8 cellular contexts compared by ENCODE assay signal in genomic region chr17:38667099-38667786, GRCh38. TPM values are rescaled to one million over a fixed set of nuclear protein-coding genes. Genes with fewer than 3 reads are reported as not detected.
DNase-seq lines count a peak whose midpoint lies in the region; ATAC-seq, FAIRE-seq and TF ChIP-seq lines count a peak whose summit lies in the region.

No MANE protein-coding gene starts in this region.

- H3K4me3 Mint-ChIP-seq in astrocyte (ENCODE audit: unreplicated experiment) = no peak overlapping the region

- H3K9ac ChIP-seq in astrocyte (ENCODE audit: low read length) = no peak overlapping the region

- H3K4me3 ChIP-seq in astrocyte (ENCODE audit: insufficient read depth, low read depth, low read length) = no peak overlapping the region

- ATAC-seq in sciatic nerve (peak; percentile 68), HG03280 (IDR thresholded peaks at IDR 0.05; ENCODE audit: unreplicated experiment) (no peak), HG02759 (IDR thresholded peaks at IDR 0.05; ENCODE audit: unreplicated experiment) (no peak)

- no peaks in the 10 kb centered on the region for H3K9me3 ChIP-seq in astrocyte (ENCODE audit: insufficient read depth, low read depth, low read length)

- H3K79me2 ChIP-seq in astrocyte (ENCODE audit: insufficient read depth, low read length) = no peaks in the 10 kb centered on the region

- H3K4me1 Mint-ChIP-seq in astrocyte (ENCODE audit: low read depth, unreplicated experiment) = peaks cover 5% of the 10 kb centered on the region

- H3K27me3 Mint-ChIP-seq in astrocyte (ENCODE audit: low read depth, unreplicated experiment) = peaks cover 76% of the 10 kb centered on the region

- peak; percentile 28 for DNase-seq in NCI-H128 (lab: John Stamatoyannopoulos, UW; ENCODE audit: unreplicated experiment)
- DNase-seq in SW480 (ENCODE audit: low spot score) = peak; percentile 80
- DNase-seq in astrocyte (ENCODE audit: low read depth) = peak; percentile 39
- peak; percentile 87 for DNase-seq in hepatic stellate cell (ENCODE audit: low spot score)
- peak; percentile 77 for DNase-seq in sciatic nerve (ENCODE audit: low spot score)

- H3K27ac Mint-ChIP-seq in astrocyte (ENCODE audit: unreplicated experiment) = no peak overlapping the region

- TF ChIP-seq CTCF in GM12801 (IDR thresholded peaks at IDR 0.05; ENCODE audit: extremely low read depth, insufficient read length) (peak; percentile 98), astrocyte (IDR thresholded peaks at IDR 0.05; ENCODE audit: insufficient read depth, low read depth, low read length) (peak; percentile 100)

- no peaks in the 10 kb centered on the region for H3K4me1 ChIP-seq in astrocyte (ENCODE audit: insufficient read depth, low read length)

- FAIRE-seq in astrocyte (lab: Jason Lieb, UNC) = no peak

- no peaks in the 10 kb centered on the region for H3K36me3 ChIP-seq in astrocyte (ENCODE audit: insufficient read depth, low read length)

- no peak overlapping the region for H2AFZ ChIP-seq in astrocyte (ENCODE audit: low read depth, low read length)

- H3K27ac ChIP-seq in astrocyte (ENCODE audit: low read depth, low read length) = no peak overlapping the region

- H4K20me1 ChIP-seq in astrocyte (ENCODE audit: insufficient read depth, low read length) = peaks cover 6% of the 10 kb centered on the region

- no peaks in the 10 kb centered on the region for H3K9me3 Mint-ChIP-seq in astrocyte (ENCODE audit: unreplicated experiment)

- peaks cover 40% of the 10 kb centered on the region for H3K27me3 ChIP-seq in astrocyte (ENCODE audit: insufficient read depth, low read length)

- no peaks in the 10 kb centered on the region for H3K36me3 Mint-ChIP-seq in astrocyte (ENCODE audit: low read depth, unreplicated experiment)

- intact Hi-C loops in sciatic nerve (cut with DNase I) = loop anchor here (2.0 to 10.0 kb wide), 2 partner anchors 108 to 172 kb away; no protein-coding TSS in a partner anchor

- H3K4me2 ChIP-seq in astrocyte (ENCODE audit: low read length) = no peak overlapping the region

RNA-seq across cellular contexts. Expression of gene EPOP, which starts 7.5 kb away (rescaled TPM):
- total RNA-seq in astrocyte (2.4 and 4.1 TPM in 2 replicates), sciatic nerve (1.5 TPM)

RNA-seq across cellular contexts. Expression of gene MLLT6, which starts 37.8 kb away (rescaled TPM):
- total RNA-seq in astrocyte = 18.1 and 20.9 TPM in 2 replicates
- 202 TPM for total RNA-seq in sciatic nerve

Comparison
In these comparisons a context has a peak if more than half of its experiments do, and no peak if none do; other contexts are left out.
1. DNase-seq: peak in every context shown above with its lines; median percentile 87 in hepatic stellate cell; 80 in SW480; 77 in sciatic nerve; 39 in astrocyte; 28 in NCI-H128.